ENCODE assay signal across 17 cellular contexts in the genomic region with DNA sequence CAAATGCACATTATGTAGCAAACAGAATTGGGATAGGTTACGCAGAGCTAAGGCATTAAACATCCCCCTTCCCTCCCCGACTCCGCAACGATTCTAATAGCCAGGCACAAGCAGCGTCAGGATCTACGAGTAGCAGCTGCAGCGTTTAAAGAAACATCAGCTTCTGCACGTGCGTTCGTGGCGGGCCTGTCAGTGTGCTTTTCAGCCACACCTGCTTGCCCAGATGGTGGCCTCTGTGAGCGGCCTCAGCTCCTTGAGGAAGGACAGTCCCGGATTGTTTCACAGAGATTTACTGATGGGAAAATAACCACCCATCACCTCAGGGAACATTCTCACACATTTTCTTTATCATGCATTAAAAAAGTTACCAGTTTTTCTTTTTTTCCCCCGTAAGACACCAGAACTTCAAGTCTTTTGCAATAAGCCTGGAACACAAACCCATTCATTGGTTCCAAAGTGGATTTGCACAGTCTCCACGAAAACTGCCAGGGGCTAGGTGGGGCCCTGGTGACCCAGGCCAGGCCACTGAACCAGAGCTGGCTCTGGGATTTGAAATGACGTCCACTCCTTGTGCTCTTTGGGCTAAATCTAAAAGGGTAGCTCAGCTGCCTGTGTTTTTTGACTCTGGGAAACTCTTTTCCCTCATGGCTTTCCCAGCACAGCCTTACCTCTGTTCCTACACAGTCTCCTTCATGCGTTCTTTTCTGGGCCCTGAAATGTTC.
A peak's percentile ranks its signal among the peaks of the same experiment; 100 is the strongest.
DNase-seq lines count a peak whose midpoint lies in the region; ATAC-seq and TF ChIP-seq lines count a peak whose summit lies in the region.
"Had no signal": no experiment of that assay in that cellular context is flagged by ENCODE, and none has a peak within 500 bp of the region (broad histone marks: within the 10 kb centered on the region; RNA-seq: fewer than 3 reads in every experiment).

No MANE protein-coding gene starts in this region.

- ATAC-seq in activated CD8-positive, alpha-beta memory T cell treated with anti-CD3 and anti-CD28 coated beads, Interleukin-2, amount 10 ng/mL, durations not matched to agents 7 days and 5 days: no peak
- no peak for ATAC-seq in left lobe of liver
- ATAC-seq: activated naive CD4-positive, alpha-beta T cell treated with anti-CD3 and anti-CD28 coated beads, Interleukin-2, amount 50 U/mL, for 72 hours; activated T-cell treated with anti-CD3 and anti-CD28 coated beads, Interleukin-2, amount 50 U/mL, for 4 hours; pancreas; stimulated activated effector memory CD8-positive, alpha-beta T cell treated with anti-CD3 and anti-CD28 coated beads, Interleukin-12 subunit alpha, Interleukin-12 subunit beta, amount 100 ng/mL, for 72 hours had no signal

- H3K4me1 Mint-ChIP-seq in activated CD8-positive, alpha-beta memory T cell treated with anti-CD3 and anti-CD28 coated beads, Interleukin-2, amount 10 ng/mL, durations not matched to agents 7 days and 5 days: peaks cover 3% of the 10 kb centered on the region

- H3K79me2 ChIP-seq in fibroblast of lung (ENCODE audit: control insufficient read depth, insufficient read depth, low read length): no peaks in the 10 kb centered on the region

- peak overlapping the region; percentile 5 for H2AFZ ChIP-seq in fibroblast of lung (ENCODE audit: low read length)

- H3K27me3 Mint-ChIP-seq in activated CD8-positive, alpha-beta memory T cell treated with anti-CD3 and anti-CD28 coated beads, Interleukin-2, amount 10 ng/mL, durations not matched to agents 7 days and 5 days: peaks cover 22% of the 10 kb centered on the region

- H3K27ac ChIP-seq in fibroblast of lung (ENCODE audit: insufficient read depth, low read length): no peak overlapping the region
- H3K27ac ChIP-seq: C4-2B, pancreas, spleen, transverse colon had no signal

- no peak overlapping the region for H3K4me2 ChIP-seq in fibroblast of lung (ENCODE audit: extremely low read depth, insufficient read depth, low read length)

- no peaks in the 10 kb centered on the region for H3K36me3 Mint-ChIP-seq in activated CD8-positive, alpha-beta memory T cell treated with anti-CD3 and anti-CD28 coated beads, Interleukin-2, amount 10 ng/mL, durations not matched to agents 7 days and 5 days
- H3K36me3 Mint-ChIP-seq: stimulated activated effector memory CD8-positive, alpha-beta T cell treated with anti-CD3 and anti-CD28 coated beads, Interleukin-12 subunit alpha, Interleukin-12 subunit beta, amount 100 ng/mL, for 72 hours had no signal

- no peak overlapping the region for H3K27ac Mint-ChIP-seq in activated CD8-positive, alpha-beta memory T cell treated with anti-CD3 and anti-CD28 coated beads, Interleukin-2, amount 10 ng/mL, durations not matched to agents 7 days and 5 days
- H3K27ac Mint-ChIP-seq: activated naive CD4-positive, alpha-beta T cell treated with anti-CD3 and anti-CD28 coated beads, Interleukin-2, amount 50 U/mL, for 72 hours; stimulated activated effector memory CD8-positive, alpha-beta T cell treated with anti-CD3 and anti-CD28 coated beads, Interleukin-12 subunit alpha, Interleukin-12 subunit beta, amount 100 ng/mL, for 72 hours had no signal

- H3K9ac ChIP-seq in fibroblast of lung (ENCODE audit: insufficient read depth, low read length): no peak overlapping the region

- no peak overlapping the region for H3K4me3 ChIP-seq in fibroblast of lung (replicated peaks in 1 of 4; ENCODE audit: control extremely low read depth in 1 of 4, insufficient read depth in 1 of 4, low read depth in 3 of 4, low read length in 4 of 4)
- H3K4me3 ChIP-seq: pancreas, spleen, transverse colon had no signal

- TF ChIP-seq CTCF in fibroblast of lung (conservative IDR thresholded peaks at IDR 0.05 in 1 of 2, IDR thresholded peaks at IDR 0.05 in 1 of 2; ENCODE audit: low read depth in 1 of 2, low read length in 2 of 2): no peak

- no peaks in the 10 kb centered on the region for H3K36me3 ChIP-seq in fibroblast of lung (ENCODE audit: control insufficient read depth, insufficient read depth, low read length)
- H3K36me3 ChIP-seq: pancreas, spleen, transverse colon had no signal

- CTCF ChIA-PET in activated CD8-positive, alpha-beta memory T cell treated with anti-CD3 and anti-CD28 coated beads, Interleukin-2, amount 10 ng/mL, durations not matched to agents 7 days and 5 days (lab: Charles Lee): no interaction called here

- H3K27me3 ChIP-seq in fibroblast of lung (ENCODE audit: control insufficient read depth, insufficient read depth, low read length): no peaks in the 10 kb centered on the region
- H3K27me3 ChIP-seq: pancreas, spleen, transverse colon had no signal

- no peaks in the 10 kb centered on the region for H3K4me1 ChIP-seq in fibroblast of lung (ENCODE audit: control insufficient read depth, extremely low read depth, insufficient read depth, low read length)
- H3K4me1 ChIP-seq: pancreas, spleen had no signal

- H3K4me3 Mint-ChIP-seq in activated CD8-positive, alpha-beta memory T cell treated with anti-CD3 and anti-CD28 coated beads, Interleukin-2, amount 10 ng/mL, durations not matched to agents 7 days and 5 days: no peak overlapping the region
- H3K4me3 Mint-ChIP-seq: activated T-cell treated with anti-CD3 and anti-CD28 coated beads, Interleukin-2, amount 50 U/mL, for 4 hours; stimulated activated effector memory CD8-positive, alpha-beta T cell treated with anti-CD3 and anti-CD28 coated beads, Interleukin-12 subunit alpha, Interleukin-12 subunit beta, amount 100 ng/mL, for 72 hours had no signal

- H3K9me3 Mint-ChIP-seq in activated CD8-positive, alpha-beta memory T cell treated with anti-CD3 and anti-CD28 coated beads, Interleukin-2, amount 10 ng/mL, durations not matched to agents 7 days and 5 days (ENCODE audit: low read depth): no peaks in the 10 kb centered on the region
- H3K9me3 Mint-ChIP-seq: stimulated activated effector memory CD8-positive, alpha-beta T cell treated with anti-CD3 and anti-CD28 coated beads, Interleukin-12 subunit alpha, Interleukin-12 subunit beta, amount 100 ng/mL, for 72 hours had no signal

- DNase-seq in NCI-H1417 treated with DMSO at 0.1 percent for 48 hours (lab: John Stamatoyannopoulos, UW): peak; percentile 20
- peak; percentile 21 for DNase-seq in NCI-H510A treated with DMSO at 0.1 percent for 48 hours (lab: John Stamatoyannopoulos, UW)
- peak in 1 of 2 donors; percentile 52 for DNase-seq in fibroblast of lung (ENCODE audit: low read depth in 2 of 2)
- DNase-seq in retina: peak; percentile 37
- no peak for DNase-seq in Kasumi-1 (lab: John Stamatoyannopoulos, UW)
- no peak for DNase-seq in activated CD8-positive, alpha-beta memory T cell treated with anti-CD3 and anti-CD28 coated beads, Interleukin-2, amount 10 ng/mL, durations not matched to agents 7 days and 5 days
- DNase-seq in left lobe of liver (ENCODE audit: low spot score): no peak
- DNase-seq: activated CD4-positive, alpha-beta T cell treated with anti-CD3 and anti-CD28 coated beads, Interleukin-2, amount 50 U/mL, for 48 hours; activated T-cell treated with anti-CD3 and anti-CD28 coated beads, Interleukin-2, amount 50 U/mL, for 4 hours; DND-41; NCI-H226; pancreas; spleen; transverse colon had no signal

- no peaks in the 10 kb centered on the region for H3K9me3 ChIP-seq in fibroblast of lung (ENCODE audit: control insufficient read depth, insufficient read depth, low read depth, low read length)
- H3K9me3 ChIP-seq: pancreas, transverse colon had no signal

- H4K20me1 ChIP-seq in fibroblast of lung (ENCODE audit: control insufficient read depth, extremely low read depth, insufficient read depth, low read length): no peaks in the 10 kb centered on the region

Comparison
In these comparisons a context has a peak if more than half of its experiments do, and no peak if none do; other contexts are left out.
1. DNase-seq: peak in NCI-H1417 treated with DMSO at 0.1 percent for 48 hours (single experiment), NCI-H510A treated with DMSO at 0.1 percent for 48 hours (single experiment) and retina (single experiment); none in Kasumi-1 (0 of 2), activated CD8-positive, alpha-beta memory T cell treated with anti-CD3 and anti-CD28 coated beads, Interleukin-2, amount 10 ng/mL, durations not matched to agents 7 days and 5 days (single experiment) and left lobe of liver (single experiment).